8 cellular contexts compared by ENCODE assay signal in the genomic region with DNA sequence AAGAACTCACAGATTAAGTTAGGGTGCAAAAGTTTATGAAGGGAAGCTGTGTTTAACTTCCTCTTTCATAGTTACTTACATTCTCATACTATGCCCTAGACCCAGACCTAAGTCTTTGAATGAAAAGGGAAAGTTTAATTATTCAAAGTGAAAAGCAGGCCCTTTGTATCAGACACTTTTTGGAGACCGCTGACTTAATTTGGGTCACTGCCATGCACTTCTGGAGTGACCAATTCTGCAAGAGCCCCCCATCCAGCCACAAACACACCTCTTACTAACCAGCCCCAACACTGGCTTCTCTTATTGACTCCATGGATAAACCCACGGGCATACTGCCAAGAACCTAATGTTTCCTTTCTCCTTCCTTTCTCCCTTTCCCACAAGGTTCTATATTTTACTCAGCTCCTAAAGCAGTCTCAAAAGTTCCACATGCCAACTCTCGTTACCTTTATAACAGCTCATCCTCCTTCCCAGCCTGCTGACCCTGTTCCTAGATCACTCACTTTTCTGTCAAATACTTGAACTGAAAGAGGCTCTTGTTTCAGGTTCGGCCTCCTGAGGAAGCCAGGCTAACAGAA. TPM values are rescaled to one million over a fixed set of nuclear protein-coding genes. Genes with fewer than 3 reads are reported as not detected.
DNase-seq lines count a peak whose midpoint lies in the region; ATAC-seq, FAIRE-seq and TF ChIP-seq lines count a peak whose summit lies in the region.

No MANE protein-coding gene starts in this region.

- peak; percentile 75 for FAIRE-seq in GM12891 (lab: Jason Lieb, UNC)

- WGBS in sigmoid colon, 2 donors: 69 to 79% methylated on average over 4 of the region's 4 CpGs

- BruUV-seq in PC-3 (replicated peaks; lab: Mats Ljungman, UMichigan): no TSS peak

- intact Hi-C loops in sigmoid colon (cut with DNase I) (no loop called here), PC-3 (cut with micrococcal nuclease) (no loop called here)

- H3K9me3 ChIP-seq in sigmoid colon (no peaks in the 10 kb centered on the region), PC-3 (ENCODE audit: low read length) (no peaks in the 10 kb centered on the region)

- H3F3A ChIP-seq in PC-3 (ENCODE audit: low read length, unreplicated experiment): peaks cover 5% of the 10 kb centered on the region

- no peak overlapping the region for H3K4me2 ChIP-seq in PC-3 (ENCODE audit: low read length)

- no peaks in the 10 kb centered on the region for H3K9me2 ChIP-seq in PC-3 (replicated peaks; ENCODE audit: low read length)

- TF ChIP-seq EP300 in sigmoid colon (IDR thresholded peaks at IDR 0.05): no peak

- no peak overlapping the region for H3K4me3 ChIP-seq in sigmoid colon
- H3K4me3 ChIP-seq in PC-3 (ENCODE audit: low read length): no peak overlapping the region

- H3K27me3 ChIP-seq in sigmoid colon (no peaks in the 10 kb centered on the region), PC-3 (ENCODE audit: low read length) (no peaks in the 10 kb centered on the region)

- H2AFZ ChIP-seq in PC-3 (ENCODE audit: low read length): no peak overlapping the region

- H3K4me1 ChIP-seq in sigmoid colon (peaks cover 0 to 14% (median 8%) of the 10 kb centered on the region in 4 donors), PC-3 (ENCODE audit: insufficient read depth, low read length) (no peaks in the 10 kb centered on the region)

- no peaks in the 10 kb centered on the region for H3K9me3 Mint-ChIP-seq in activated naive CD8-positive, alpha-beta T cell treated with anti-CD3 and anti-CD28 coated beads, Interleukin-2, amount 10 ng/mL, durations not matched to agents 7 days and 5 days

- H3K36me3 Mint-ChIP-seq in activated naive CD8-positive, alpha-beta T cell treated with anti-CD3 and anti-CD28 coated beads, Interleukin-2, amount 10 ng/mL, durations not matched to agents 7 days and 5 days: peaks cover 30% of the 10 kb centered on the region

- H3K27me3 Mint-ChIP-seq in activated naive CD8-positive, alpha-beta T cell treated with anti-CD3 and anti-CD28 coated beads, Interleukin-2, amount 10 ng/mL, durations not matched to agents 7 days and 5 days: no peaks in the 10 kb centered on the region

- DNase-seq in GM12891 (ENCODE audit: insufficient read length, low spot score): no peak
- DNase-seq in activated naive CD8-positive, alpha-beta T cell treated with anti-CD3 and anti-CD28 coated beads, Interleukin-2, amount 10 ng/mL, durations not matched to agents 7 days and 5 days: no peak
- peak; percentile 44 for DNase-seq in stimulated activated CD8-positive, alpha-beta memory T cell treated with anti-CD3 and anti-CD28 coated beads, Interleukin-4, amount 100 ng/mL, for 48 hours
- DNase-seq in sigmoid colon: no peak
- no peak for DNase-seq in PC-3
- no peak for DNase-seq in midbrain (lab: John Stamatoyannopoulos, UW)

- H3K36me3 ChIP-seq in sigmoid colon (peaks cover 0 to 32% (median 2%) of the 10 kb centered on the region in 4 donors), PC-3 (ENCODE audit: low read depth, low read length) (peaks cover 33% of the 10 kb centered on the region)

- H4K20me1 ChIP-seq in PC-3 (ENCODE audit: low read length): no peaks in the 10 kb centered on the region; the same call in 1 of the 2 replicates

- peak overlapping the region; percentile 56 for H3K27ac Mint-ChIP-seq in activated naive CD8-positive, alpha-beta T cell treated with anti-CD3 and anti-CD28 coated beads, Interleukin-2, amount 10 ng/mL, durations not matched to agents 7 days and 5 days

- TF ChIP-seq POLR2A in GM12891 (IDR thresholded peaks at IDR 0.05; ENCODE audit: low read depth, low read length) (peak; percentile 42; the same call in 1 of the 2 replicates), sigmoid colon (IDR thresholded peaks at IDR 0.05) (no peak)

- POLR2A ChIA-PET in activated naive CD8-positive, alpha-beta T cell treated with anti-CD3 and anti-CD28 coated beads, Interleukin-2, amount 10 ng/mL, durations not matched to agents 7 days and 5 days (lab: Charles Lee): interaction anchor here (1.0 kb wide), 1 partner anchor 45 kb away, joined by 3 read pairs; no protein-coding TSS in a partner anchor
- POLR2A ChIA-PET in PC-3 (lab: Charles Lee; ENCODE audit: unreplicated experiment): interaction anchor here (0.6 kb wide), 1 partner anchor 28 kb away, joined by 3 read pairs; no protein-coding TSS in a partner anchor

- CTCF ChIA-PET in PC-3 (lab: Charles Lee): no interaction called here

- peaks cover 45% of the 10 kb centered on the region for H3K4me1 Mint-ChIP-seq in activated naive CD8-positive, alpha-beta T cell treated with anti-CD3 and anti-CD28 coated beads, Interleukin-2, amount 10 ng/mL, durations not matched to agents 7 days and 5 days

- peak; percentile 75 for ATAC-seq in GM19467 (IDR thresholded peaks at IDR 0.05; ENCODE audit: unreplicated experiment)
- ATAC-seq in HG03442 (IDR thresholded peaks at IDR 0.05; ENCODE audit: unreplicated experiment): peak; percentile 78
- no peak for ATAC-seq in activated naive CD8-positive, alpha-beta T cell treated with anti-CD3 and anti-CD28 coated beads, Interleukin-2, amount 10 ng/mL, durations not matched to agents 7 days and 5 days (ENCODE audit: low read depth)
- no peak for ATAC-seq in PC-3

- H3K27ac ChIP-seq in sigmoid colon: no peak overlapping the region
- no peak overlapping the region for H3K27ac ChIP-seq in PC-3 (ENCODE audit: low read length)

- no peak overlapping the region for H3K9ac ChIP-seq in PC-3 (ENCODE audit: low read length)

- peak overlapping the region; percentile 15 for H3K4me3 Mint-ChIP-seq in activated naive CD8-positive, alpha-beta T cell treated with anti-CD3 and anti-CD28 coated beads, Interleukin-2, amount 10 ng/mL, durations not matched to agents 7 days and 5 days

- no peak for TF ChIP-seq CTCF in sigmoid colon (IDR thresholded peaks at IDR 0.05)
- TF ChIP-seq CTCF in PC-3 (conservative IDR thresholded peaks at IDR 0.05; ENCODE audit: low read depth, low read length): no peak

- no peaks in the 10 kb centered on the region for H3K79me2 ChIP-seq in PC-3 (ENCODE audit: low read length)

TF ChIP-seq in GM12891, 5 proteins besides CTCF, POLR2A, EP300 and RAD21:
- TF ChIP-seq POLR2AphosphoS5 (IDR thresholded peaks at IDR 0.05; ENCODE audit: low read depth, low read length): peak; percentile 39; the same call in 1 of the 2 replicates
- peak; percentile 40 for TF ChIP-seq SPI1 (IDR thresholded peaks at IDR 0.05; ENCODE audit: low read depth, low read length)
- TF ChIP-seq TAF1 (IDR thresholded peaks at IDR 0.05; ENCODE audit: low read depth, low read length): no peak
- TF ChIP-seq POU2F2 (IDR thresholded peaks at IDR 0.05; ENCODE audit: low read depth, low read length): 0 out of 2 replicates have a peak, but pooled peaks have one; percentile 20
- TF ChIP-seq PAX5 (IDR thresholded peaks at IDR 0.05; ENCODE audit: insufficient read depth, low read length, severe bottlenecking): no peak

RNA-seq across cellular contexts. Expression of a gene that starts 34.5 kb away (rescaled TPM):
- polyA plus RNA-seq in GM12891 (2012; ENCODE audit: low read depth, missing spikeins): 50.2 TPM
- 10 to 100 TPM; 57.5 to 59.3 TPM for total RNA-seq in activated naive CD8-positive, alpha-beta T cell treated with anti-CD3 and anti-CD28 coated beads, Interleukin-2, amount 10 ng/mL, durations not matched to agents 7 days and 5 days
- total RNA-seq in sigmoid colon (10 to 100 TPM; 41.4 to 58.2 (median 50.4) TPM), PC-3 (2014; rRNA removed) (131 and 153 TPM in 2 replicates)
- polyA plus RNA-seq in sigmoid colon: 10 to 100 TPM in 2 of 3 donors, 1 to 10 TPM in 1; 9.0 to 25.9 (median 19.7) TPM

RNA-seq across cellular contexts. Expression of a gene that starts 34.6 kb away (rescaled TPM):
- 21.1 TPM for polyA plus RNA-seq in GM12891 (2012; ENCODE audit: low read depth, missing spikeins)
- total RNA-seq in activated naive CD8-positive, alpha-beta T cell treated with anti-CD3 and anti-CD28 coated beads, Interleukin-2, amount 10 ng/mL, durations not matched to agents 7 days and 5 days: 10 to 100 TPM; 20.2 to 23.2 TPM
- 10 to 100 TPM; 16.3 to 31.4 (median 22.9) TPM for total RNA-seq in sigmoid colon
- polyA plus RNA-seq in sigmoid colon: 10 to 100 TPM; 11.3 to 18.0 (median 13.9) TPM
- total RNA-seq in PC-3 (2014; rRNA removed): 26.0 and 33.1 TPM in 2 replicates

RNA-seq across cellular contexts. Expression of a gene that starts 47.8 kb away (rescaled TPM):
- polyA plus RNA-seq in GM12891 (2012; ENCODE audit: low read depth, missing spikeins): 6.3 TPM
- total RNA-seq in activated naive CD8-positive, alpha-beta T cell treated with anti-CD3 and anti-CD28 coated beads, Interleukin-2, amount 10 ng/mL, durations not matched to agents 7 days and 5 days: 10 to 100 TPM; 43.4 to 43.9 TPM
- total RNA-seq in sigmoid colon (10 to 100 TPM; 27.7 to 31.7 (median 29.8) TPM), PC-3 (2014; rRNA removed) (13.6 and 20.6 TPM in 2 replicates)
- 10 to 100 TPM in 1 of 3 donors, 1 to 10 TPM in 2; 7.2 to 13.0 (median 9.2) TPM for polyA plus RNA-seq in sigmoid colon

Comparison
In these comparisons a context has a peak if more than half of its experiments do, and no peak if none do; other contexts are left out.
1. ATAC-seq: peak in GM19467 (single experiment) and HG03442 (single experiment); none in activated naive CD8-positive, alpha-beta T cell treated with anti-CD3 and anti-CD28 coated beads, Interleukin-2, amount 10 ng/mL, durations not matched to agents 7 days and 5 days (single experiment) and PC-3 (single experiment).